Comparison of ENCODE assay signal across 25 cellular contexts in the genomic region with DNA sequence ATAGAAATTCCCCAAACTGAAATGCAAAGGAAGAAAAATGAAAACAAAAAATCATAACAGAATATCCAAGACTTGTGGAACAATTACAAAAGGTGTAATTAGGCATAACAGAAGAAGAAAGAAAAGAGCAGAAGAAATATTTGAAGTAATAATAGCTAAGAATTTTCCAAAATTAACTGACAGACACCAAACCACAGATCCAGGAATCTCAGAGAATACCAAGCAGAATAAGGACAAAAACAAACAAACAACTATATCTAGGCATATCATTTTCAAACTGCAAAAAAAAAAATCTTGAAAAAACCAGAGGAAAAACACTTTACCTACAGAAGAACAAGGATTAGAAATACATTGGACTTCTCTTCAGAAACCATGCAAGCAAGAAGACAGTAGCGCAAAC.
"Had no signal": no experiment of that assay in that cellular context is flagged by ENCODE, and none has a peak within 500 bp of the region (broad histone marks: within the 10 kb centered on the region; RNA-seq: fewer than 3 reads in every experiment).

No MANE protein-coding gene starts in this region.

- H3K9me3 ChIP-seq: stomach, suprapubic skin, testis, thoracic aorta, thyroid gland, tibial artery, tibial nerve, transverse colon, upper lobe of left lung, upper lobe of right lung, uterus, vagina had no signal

- H3K27ac ChIP-seq: stomach, suprapubic skin, testis, thoracic aorta, thyroid gland, tibial artery, tibial nerve, transverse colon, upper lobe of left lung, upper lobe of right lung, uterus, vagina had no signal

- H3K4me3 ChIP-seq: stomach, suprapubic skin, testis, thoracic aorta, thyroid gland, tibial artery, tibial nerve, transverse colon, upper lobe of left lung, upper lobe of right lung, uterus, vagina had no signal

- DNase-seq: stimulated activated CD4-positive, alpha-beta T cell treated with anti-CD3 and anti-CD28 coated beads, Interleukin-2, amount 100 ng/mL, for 48 hours; stimulated activated CD4-positive, alpha-beta T cell treated with anti-CD3 and anti-CD28 coated beads, Interleukin-4, amount 100 ng/mL, for 1 hour; stimulated activated CD4-positive, alpha-beta T cell treated with anti-CD3 and anti-CD28 coated beads, Interleukin-4, amount 100 ng/mL, for 24 hours; stimulated activated CD4-positive, alpha-beta T cell treated with anti-CD3 and anti-CD28 coated beads, Interleukin-4, amount 100 ng/mL, for 4 hours; stimulated activated CD8-positive, alpha-beta memory T cell treated with anti-CD3 and anti-CD28 coated beads, Interleukin-4, amount 100 ng/mL, for 48 hours; stimulated activated naive B cell treated with anti-CD40 and anti-IgM and Interleukin-4, amounts not matched to agents 10 μg/mL and 1 μg/mL and 100 μg/mL, for 72 hours; stimulated activated naive CD4-positive, alpha-beta T cell; stimulated activated naive CD4-positive, alpha-beta T cell treated with Interleukin-2 at 50 U/mL for 16 hours; stimulated activated naive CD8-positive, alpha-beta T cell treated with anti-CD3 and anti-CD28 coated beads, Interleukin-15, amount 100 ng/mL, for 72 hours; stimulated activated naive CD8-positive, alpha-beta T cell treated with anti-CD3 and anti-CD28 coated beads, Interleukin-15, Interleukin-2, amounts not matched to agents 100 U/mL and 50 U/mL, for 24 hours; stomach; substantia nigra; testis; thyroid gland; tibial artery; transverse colon; trophoblast cell; upper lobe of left lung; upper lobe of right lung; uterus had no signal

- FAIRE-seq: urothelium cell line had no signal

- H3K36me3 ChIP-seq: suprapubic skin, thoracic aorta, thyroid gland, tibial artery, transverse colon, upper lobe of left lung, upper lobe of right lung, uterus, vagina had no signal

- H3K4me1 ChIP-seq: stomach, suprapubic skin, testis, thyroid gland, tibial artery, tibial nerve, transverse colon, upper lobe of left lung, upper lobe of right lung, uterus, vagina had no signal
